ENCODE assay signal across 8 cellular contexts in genomic region chr2:27807476-27807875, GRCh38. TPM values are rescaled to one million over a fixed set of nuclear protein-coding genes. Genes with fewer than 3 reads are reported as not detected.
DNase-seq lines count a peak whose midpoint lies in the region; ATAC-seq and TF ChIP-seq lines count a peak whose summit lies in the region.

No MANE protein-coding gene starts in this region.

- no peak overlapping the region for H3K4me3 Mint-ChIP-seq in activated CD4-positive, alpha-beta memory T cell treated with anti-CD3 and anti-CD28 coated beads for 36 hours
- no peak overlapping the region for H3K4me3 Mint-ChIP-seq in activated CD4-positive, alpha-beta memory T cell treated with anti-CD3 and anti-CD28 coated beads, Interleukin-2, amount 10 ng/mL, durations not matched to agents 7 days and 5 days
- no peak overlapping the region for H3K4me3 Mint-ChIP-seq in chondrocyte (ENCODE audit: unreplicated experiment)
- H3K4me3 Mint-ChIP-seq in neural progenitor cell = no peak overlapping the region

- no peaks in the 10 kb centered on the region for H3K27me3 Mint-ChIP-seq in activated CD4-positive, alpha-beta memory T cell treated with anti-CD3 and anti-CD28 coated beads for 36 hours
- H3K27me3 Mint-ChIP-seq in activated CD4-positive, alpha-beta memory T cell treated with anti-CD3 and anti-CD28 coated beads, Interleukin-2, amount 10 ng/mL, durations not matched to agents 7 days and 5 days = no peaks in the 10 kb centered on the region
- no peaks in the 10 kb centered on the region for H3K27me3 Mint-ChIP-seq in chondrocyte (ENCODE audit: low read depth)
- peaks cover 4% of the 10 kb centered on the region for H3K27me3 Mint-ChIP-seq in neural progenitor cell (ENCODE audit: insufficient read depth, low read depth)

- no peaks in the 10 kb centered on the region for H4K20me1 ChIP-seq in neural progenitor cell (ENCODE audit: low read depth)

- H3K4me3 ChIP-seq in NB4 (ENCODE audit: low read depth, low read length) (no peak overlapping the region), neural progenitor cell (no peak overlapping the region)

- peaks cover 13% of the 10 kb centered on the region for H3K4me1 Mint-ChIP-seq in activated CD4-positive, alpha-beta memory T cell treated with anti-CD3 and anti-CD28 coated beads for 36 hours (ENCODE audit: low read depth)
- peaks cover 14% of the 10 kb centered on the region for H3K4me1 Mint-ChIP-seq in activated CD4-positive, alpha-beta memory T cell treated with anti-CD3 and anti-CD28 coated beads, Interleukin-2, amount 10 ng/mL, durations not matched to agents 7 days and 5 days
- peaks cover 40% of the 10 kb centered on the region for H3K4me1 Mint-ChIP-seq in chondrocyte (ENCODE audit: low read depth)
- no peaks in the 10 kb centered on the region for H3K4me1 Mint-ChIP-seq in neural progenitor cell

- intact Hi-C loops in activated CD4-positive, alpha-beta memory T cell treated with anti-CD3 and anti-CD28 coated beads for 36 hours (cut with micrococcal nuclease) = no loop called here

- H3K9me3 ChIP-seq in neural progenitor cell (ENCODE audit: low read depth) = no peaks in the 10 kb centered on the region

- H2AFZ ChIP-seq in neural progenitor cell (replicated peaks) = no peak overlapping the region

- no peak for ATAC-seq in HG02623 (IDR thresholded peaks at IDR 0.05; ENCODE audit: unreplicated experiment)

- no peaks in the 10 kb centered on the region for H3F3A ChIP-seq in neural progenitor cell (ENCODE audit: low read depth)

- H3K9ac ChIP-seq in neural progenitor cell = no peak overlapping the region

- H3K4me1 ChIP-seq in neural progenitor cell = no peaks in the 10 kb centered on the region

- no peaks in the 10 kb centered on the region for H3K36me3 ChIP-seq in neural progenitor cell

- POLR2A ChIA-PET in activated CD4-positive, alpha-beta memory T cell treated with anti-CD3 and anti-CD28 coated beads for 36 hours (lab: Charles Lee) = no interaction called here
- POLR2A ChIA-PET in activated CD4-positive, alpha-beta memory T cell treated with anti-CD3 and anti-CD28 coated beads, Interleukin-2, amount 10 ng/mL, durations not matched to agents 7 days and 5 days (lab: Charles Lee) = no interaction called here

- CTCF ChIA-PET in activated CD4-positive, alpha-beta memory T cell treated with anti-CD3 and anti-CD28 coated beads for 36 hours (lab: Charles Lee) = no interaction called here
- CTCF ChIA-PET in activated CD4-positive, alpha-beta memory T cell treated with anti-CD3 and anti-CD28 coated beads, Interleukin-2, amount 10 ng/mL, durations not matched to agents 7 days and 5 days (lab: Charles Lee) = no interaction called here

- no peak for TF ChIP-seq POLR2A in NB4 (IDR thresholded peaks at IDR 0.05; ENCODE audit: extremely low read depth, insufficient read length)

- no peaks in the 10 kb centered on the region for H3K9me3 Mint-ChIP-seq in activated CD4-positive, alpha-beta memory T cell treated with anti-CD3 and anti-CD28 coated beads for 36 hours
- H3K9me3 Mint-ChIP-seq in activated CD4-positive, alpha-beta memory T cell treated with anti-CD3 and anti-CD28 coated beads, Interleukin-2, amount 10 ng/mL, durations not matched to agents 7 days and 5 days = peaks cover 2% of the 10 kb centered on the region
- H3K9me3 Mint-ChIP-seq in chondrocyte (ENCODE audit: low read depth) (no peaks in the 10 kb centered on the region), neural progenitor cell (no peaks in the 10 kb centered on the region)

- no peaks in the 10 kb centered on the region for H3K79me2 ChIP-seq in neural progenitor cell (ENCODE audit: low read depth)

- no peak overlapping the region for H3K27ac ChIP-seq in neural progenitor cell

- H3K36me3 Mint-ChIP-seq in activated CD4-positive, alpha-beta memory T cell treated with anti-CD3 and anti-CD28 coated beads for 36 hours = no peaks in the 10 kb centered on the region
- no peaks in the 10 kb centered on the region for H3K36me3 Mint-ChIP-seq in activated CD4-positive, alpha-beta memory T cell treated with anti-CD3 and anti-CD28 coated beads, Interleukin-2, amount 10 ng/mL, durations not matched to agents 7 days and 5 days (ENCODE audit: low read depth)
- H3K36me3 Mint-ChIP-seq in chondrocyte (ENCODE audit: low read depth) (no peaks in the 10 kb centered on the region), neural progenitor cell (no peaks in the 10 kb centered on the region)

- H3K27me3 ChIP-seq in neural progenitor cell = no peaks in the 10 kb centered on the region

- no peak overlapping the region for H3K4me2 ChIP-seq in neural progenitor cell

- H3K27ac Mint-ChIP-seq in activated CD4-positive, alpha-beta memory T cell treated with anti-CD3 and anti-CD28 coated beads for 36 hours = no peak overlapping the region
- no peak overlapping the region for H3K27ac Mint-ChIP-seq in activated CD4-positive, alpha-beta memory T cell treated with anti-CD3 and anti-CD28 coated beads, Interleukin-2, amount 10 ng/mL, durations not matched to agents 7 days and 5 days
- H3K27ac Mint-ChIP-seq in chondrocyte (ENCODE audit: unreplicated experiment) = no peak overlapping the region
- no peak overlapping the region for H3K27ac Mint-ChIP-seq in neural progenitor cell

- TF ChIP-seq CTCF in NB4 (IDR thresholded peaks at IDR 0.05; ENCODE audit: low read depth, low read length) (peak; percentile 56), chondrocyte (IDR thresholded peaks at IDR 0.05) (peak; percentile 78), neural progenitor cell (IDR thresholded peaks at IDR 0.05) (peak; percentile 68)

- DNase-seq in activated CD4-positive, alpha-beta memory T cell treated with anti-CD3 and anti-CD28 coated beads for 36 hours = peak; percentile 24
- DNase-seq in activated CD4-positive, alpha-beta memory T cell treated with anti-CD3 and anti-CD28 coated beads, Interleukin-2, amount 10 ng/mL, durations not matched to agents 7 days and 5 days = no peak
- DNase-seq in NB4 (ENCODE audit: low read depth) = peak; percentile 61
- no peak for DNase-seq in chondrocyte (ENCODE audit: low spot score)
- peak; percentile 53 for DNase-seq in neural progenitor cell (ENCODE audit: low spot score)
- no peak for DNase-seq in NCI-H748 (lab: John Stamatoyannopoulos, UW; ENCODE audit: unreplicated experiment)
- no peak for DNase-seq in OCI-M2 (lab: John Stamatoyannopoulos, UW; ENCODE audit: unreplicated experiment)

RNA-seq across cellular contexts. Expression of gene MRPL33, which starts 36.0 kb away (rescaled TPM):
- total RNA-seq in activated CD4-positive, alpha-beta memory T cell treated with anti-CD3 and anti-CD28 coated beads for 36 hours = 10 to 100 TPM; 83.3 to 84.2 TPM
- total RNA-seq in activated CD4-positive, alpha-beta memory T cell treated with anti-CD3 and anti-CD28 coated beads, Interleukin-2, amount 10 ng/mL, durations not matched to agents 7 days and 5 days = 10 to 100 TPM; 58.4 to 58.6 TPM
- total RNA-seq in chondrocyte (59.9 to 64.9 TPM (median 62.1 TPM) in 3 replicates), neural progenitor cell (ENCODE audit: low replicate concordance) (78.9 and 147 TPM in 2 replicates)

Comparison
In these comparisons a context has a peak if more than half of its experiments do, and no peak if none do; other contexts are left out.
1. DNase-seq: peak in activated CD4-positive, alpha-beta memory T cell treated with anti-CD3 and anti-CD28 coated beads for 36 hours (single experiment), NB4 (single experiment) and neural progenitor cell (single experiment); none in activated CD4-positive, alpha-beta memory T cell treated with anti-CD3 and anti-CD28 coated beads, Interleukin-2, amount 10 ng/mL, durations not matched to agents 7 days and 5 days (single experiment), chondrocyte (single experiment), NCI-H748 (single experiment) and OCI-M2 (single experiment).
2. Peak in every context shown above with its lines, with median percentiles within 50 percentile points of each other: CTCF ChIP-seq.